ENCODE assay signal across 9 cellular contexts in genomic region chr3:160686955-160687535, GRCh38. TPM values are rescaled to one million over a fixed set of nuclear protein-coding genes. Genes with fewer than 3 reads are reported as not detected.
A peak's percentile ranks its signal among the peaks of the same experiment; 100 is the strongest.
DNase-seq lines count a peak whose midpoint lies in the region; ATAC-seq and TF ChIP-seq lines count a peak whose summit lies in the region.
"Had no signal": no experiment of that assay in that cellular context is flagged by ENCODE, and none has a peak within 500 bp of the region (broad histone marks: within the 10 kb centered on the region; RNA-seq: fewer than 3 reads in every experiment).

No MANE protein-coding gene starts in this region.

- H2AFZ ChIP-seq in fibroblast of lung (ENCODE audit: low read length): no peak overlapping the region

- peak in 1 of 2 donors; percentile 36 for TF ChIP-seq CTCF in fibroblast of lung (conservative IDR thresholded peaks at IDR 0.05 in 1 of 2, IDR thresholded peaks at IDR 0.05 in 1 of 2; ENCODE audit: low read depth in 1 of 2, low read length in 2 of 2)

- no peaks in the 10 kb centered on the region for H3K27me3 ChIP-seq in fibroblast of lung (ENCODE audit: control insufficient read depth, insufficient read depth, low read length)

- H3K4me3 ChIP-seq in fibroblast of lung (replicated peaks in 1 of 4; ENCODE audit: control extremely low read depth in 1 of 4, insufficient read depth in 1 of 4, low read depth in 3 of 4, low read length in 4 of 4): no peak overlapping the region

- H3K27ac ChIP-seq in fibroblast of lung (ENCODE audit: insufficient read depth, low read length): no peak overlapping the region

- H3K9ac ChIP-seq in fibroblast of lung (ENCODE audit: insufficient read depth, low read length): no peak overlapping the region

- no peaks in the 10 kb centered on the region for H3K36me3 ChIP-seq in fibroblast of lung (ENCODE audit: control insufficient read depth, insufficient read depth, low read length)

- H3K79me2 ChIP-seq in fibroblast of lung (ENCODE audit: control insufficient read depth, insufficient read depth, low read length): no peaks in the 10 kb centered on the region

- DNase-seq in AML-193 (lab: John Stamatoyannopoulos, UW) (peak; percentile 60 to 64), NCI-H69 (lab: John Stamatoyannopoulos, UW) (peak; percentile 22), fibroblast of lung (ENCODE audit: low read depth in 2 of 2) (peak; percentile 18 to 50), NK-92 (lab: John Stamatoyannopoulos, UW; ENCODE audit: unreplicated experiment) (no peak)
- DNase-seq in stimulated activated naive CD4-positive, alpha-beta T cell treated with Interleukin-2 at 50 U/mL for 16 hours (lab: John Stamatoyannopoulos, UW): no peak

- no peaks in the 10 kb centered on the region for H3K4me1 ChIP-seq in fibroblast of lung (ENCODE audit: control insufficient read depth, extremely low read depth, insufficient read depth, low read length)

- no peak overlapping the region for H3K4me2 ChIP-seq in fibroblast of lung (ENCODE audit: extremely low read depth, insufficient read depth, low read length)

- ATAC-seq in GM18858 (IDR thresholded peaks at IDR 0.05; ENCODE audit: unreplicated experiment) (peak; percentile 46), HG03135 (IDR thresholded peaks at IDR 0.05; ENCODE audit: unreplicated experiment) (no peak), GM21381 (IDR thresholded peaks at IDR 0.05; ENCODE audit: unreplicated experiment) (no peak)
- ATAC-seq: naive thymus-derived CD8-positive, alpha-beta T cell had no signal

- no peaks in the 10 kb centered on the region for H3K9me3 ChIP-seq in fibroblast of lung (ENCODE audit: control insufficient read depth, insufficient read depth, low read depth, low read length)

- no peaks in the 10 kb centered on the region for H4K20me1 ChIP-seq in fibroblast of lung (ENCODE audit: control insufficient read depth, extremely low read depth, insufficient read depth, low read length)

RNA-seq across cellular contexts. Expression of gene ARL14, which starts 10.1 kb away (rescaled TPM):
- not detected in 2 replicates for total RNA-seq in fibroblast of lung
- not detected in 2 replicates for polyA plus RNA-seq in fibroblast of lung
- not detected in 2 replicates for polyA plus RNA-seq in fibroblast of lung (2012)
- not detected in 2 replicates for polyA minus RNA-seq in fibroblast of lung (ENCODE audit: low replicate concordance)
- total RNA-seq: naive thymus-derived CD8-positive, alpha-beta T cell had no signal
- polyA plus RNA-seq: naive thymus-derived CD8-positive, alpha-beta T cell had no signal

Comparison
In these comparisons a context has a peak if more than half of its experiments do, and no peak if none do; other contexts are left out.
1. DNase-seq: peak in AML-193 (2 of 2), NCI-H69 (single experiment) and fibroblast of lung (2 of 2); none in stimulated activated naive CD4-positive, alpha-beta T cell treated with Interleukin-2 at 50 U/mL for 16 hours (single experiment) and NK-92 (single experiment).